In the genomic region with DNA sequence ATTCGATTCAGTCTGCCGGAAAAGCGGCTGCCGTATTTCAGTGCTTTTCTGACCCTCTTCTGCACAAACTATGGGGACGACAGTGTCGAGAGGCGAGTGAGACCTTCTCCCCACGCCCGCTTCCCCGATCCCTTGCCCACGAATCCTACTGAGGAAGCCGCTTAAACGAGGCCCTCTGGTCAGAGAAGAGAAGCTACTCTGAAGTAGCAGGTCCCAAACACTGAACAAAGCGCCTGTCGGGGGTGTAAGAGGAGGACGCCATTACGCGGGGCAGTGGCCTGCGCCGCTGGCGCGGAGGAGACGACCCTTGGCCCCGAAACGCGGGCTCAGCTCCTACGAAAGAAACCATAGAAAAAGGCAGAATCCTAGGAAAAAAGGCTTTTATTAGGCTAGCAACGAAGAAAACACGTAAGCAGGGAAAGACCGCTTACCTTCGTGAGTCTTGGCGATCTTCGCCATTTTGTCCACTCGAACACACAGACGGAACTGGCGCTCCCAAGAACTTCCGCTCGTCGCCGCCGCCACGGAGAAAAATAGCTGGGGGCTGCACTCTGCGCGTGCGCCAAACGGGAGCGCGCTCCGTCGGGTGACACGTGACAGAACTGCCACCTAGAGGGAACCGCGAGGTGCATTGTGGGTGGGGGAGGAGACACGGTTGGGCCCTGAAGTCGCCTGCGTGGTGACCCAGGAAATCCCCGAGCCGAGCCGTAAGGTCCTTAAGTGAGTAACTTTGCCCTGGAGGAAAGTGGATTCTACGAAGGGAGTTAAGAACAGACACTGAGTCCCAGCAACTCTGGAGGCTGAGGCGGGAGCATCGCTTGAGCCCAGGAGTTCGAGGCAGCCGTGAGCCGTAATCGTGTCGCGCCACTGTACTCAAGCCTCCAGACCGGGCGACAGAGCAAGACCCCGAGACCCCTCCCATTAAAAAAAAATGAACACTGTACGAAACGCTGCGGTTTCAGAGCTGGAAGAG, we compare ENCODE assay signal across 1 cellular context.
A peak's percentile ranks its signal among the peaks of the same experiment; 100 is the strongest.
TF ChIP-seq lines count a peak whose summit lies in the region.

A gene with protein sequence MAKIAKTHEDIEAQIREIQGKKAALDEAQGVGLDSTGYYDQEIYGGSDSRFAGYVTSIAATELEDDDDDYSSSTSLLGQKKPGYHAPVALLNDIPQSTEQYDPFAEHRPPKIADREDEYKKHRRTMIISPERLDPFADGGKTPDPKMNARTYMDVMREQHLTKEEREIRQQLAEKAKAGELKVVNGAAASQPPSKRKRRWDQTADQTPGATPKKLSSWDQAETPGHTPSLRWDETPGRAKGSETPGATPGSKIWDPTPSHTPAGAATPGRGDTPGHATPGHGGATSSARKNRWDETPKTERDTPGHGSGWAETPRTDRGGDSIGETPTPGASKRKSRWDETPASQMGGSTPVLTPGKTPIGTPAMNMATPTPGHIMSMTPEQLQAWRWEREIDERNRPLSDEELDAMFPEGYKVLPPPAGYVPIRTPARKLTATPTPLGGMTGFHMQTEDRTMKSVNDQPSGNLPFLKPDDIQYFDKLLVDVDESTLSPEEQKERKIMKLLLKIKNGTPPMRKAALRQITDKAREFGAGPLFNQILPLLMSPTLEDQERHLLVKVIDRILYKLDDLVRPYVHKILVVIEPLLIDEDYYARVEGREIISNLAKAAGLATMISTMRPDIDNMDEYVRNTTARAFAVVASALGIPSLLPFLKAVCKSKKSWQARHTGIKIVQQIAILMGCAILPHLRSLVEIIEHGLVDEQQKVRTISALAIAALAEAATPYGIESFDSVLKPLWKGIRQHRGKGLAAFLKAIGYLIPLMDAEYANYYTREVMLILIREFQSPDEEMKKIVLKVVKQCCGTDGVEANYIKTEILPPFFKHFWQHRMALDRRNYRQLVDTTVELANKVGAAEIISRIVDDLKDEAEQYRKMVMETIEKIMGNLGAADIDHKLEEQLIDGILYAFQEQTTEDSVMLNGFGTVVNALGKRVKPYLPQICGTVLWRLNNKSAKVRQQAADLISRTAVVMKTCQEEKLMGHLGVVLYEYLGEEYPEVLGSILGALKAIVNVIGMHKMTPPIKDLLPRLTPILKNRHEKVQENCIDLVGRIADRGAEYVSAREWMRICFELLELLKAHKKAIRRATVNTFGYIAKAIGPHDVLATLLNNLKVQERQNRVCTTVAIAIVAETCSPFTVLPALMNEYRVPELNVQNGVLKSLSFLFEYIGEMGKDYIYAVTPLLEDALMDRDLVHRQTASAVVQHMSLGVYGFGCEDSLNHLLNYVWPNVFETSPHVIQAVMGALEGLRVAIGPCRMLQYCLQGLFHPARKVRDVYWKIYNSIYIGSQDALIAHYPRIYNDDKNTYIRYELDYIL (minus strand): TSS at position 488 of the 973 bp plus-strand sequence. CDS start 29 bp downstream, at position 459.

TF ChIP-seq in K562, 482 proteins besides CTCF, POLR2A, EP300 and RAD21 (continued from another document):
- TF ChIP-seq, protein P1, sequence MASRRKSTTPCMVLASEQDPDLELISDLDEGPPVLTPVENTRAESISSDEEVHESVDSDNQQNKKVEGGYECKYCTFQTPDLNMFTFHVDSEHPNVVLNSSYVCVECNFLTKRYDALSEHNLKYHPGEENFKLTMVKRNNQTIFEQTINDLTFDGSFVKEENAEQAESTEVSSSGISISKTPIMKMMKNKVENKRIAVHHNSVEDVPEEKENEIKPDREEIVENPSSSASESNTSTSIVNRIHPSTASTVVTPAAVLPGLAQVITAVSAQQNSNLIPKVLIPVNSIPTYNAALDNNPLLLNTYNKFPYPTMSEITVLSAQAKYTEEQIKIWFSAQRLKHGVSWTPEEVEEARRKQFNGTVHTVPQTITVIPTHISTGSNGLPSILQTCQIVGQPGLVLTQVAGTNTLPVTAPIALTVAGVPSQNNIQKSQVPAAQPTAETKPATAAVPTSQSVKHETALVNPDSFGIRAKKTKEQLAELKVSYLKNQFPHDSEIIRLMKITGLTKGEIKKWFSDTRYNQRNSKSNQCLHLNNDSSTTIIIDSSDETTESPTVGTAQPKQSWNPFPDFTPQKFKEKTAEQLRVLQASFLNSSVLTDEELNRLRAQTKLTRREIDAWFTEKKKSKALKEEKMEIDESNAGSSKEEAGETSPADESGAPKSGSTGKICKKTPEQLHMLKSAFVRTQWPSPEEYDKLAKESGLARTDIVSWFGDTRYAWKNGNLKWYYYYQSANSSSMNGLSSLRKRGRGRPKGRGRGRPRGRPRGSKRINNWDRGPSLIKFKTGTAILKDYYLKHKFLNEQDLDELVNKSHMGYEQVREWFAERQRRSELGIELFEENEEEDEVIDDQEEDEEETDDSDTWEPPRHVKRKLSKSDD (conservative IDR thresholded peaks at IDR 0.05; ENCODE audit: low read length) = 0 out of 2 replicates have a peak, but pooled peaks have one; percentile 18
- no peak for TF ChIP-seq PRDM10 (IDR thresholded peaks at IDR 0.05; ENCODE audit: partially characterized antibody)
- peak; percentile 56 for TF ChIP-seq CXXC5 (CRISPR knock-in tag; IDR thresholded peaks at IDR 0.05)
- TF ChIP-seq NFRKB (IDR thresholded peaks at IDR 0.05; ENCODE audit: low read depth) = peak; percentile 87
- 0 out of 2 replicates have a peak, but pooled peaks have one; percentile 36 for TF ChIP-seq ZNF197 (CRISPR knock-in tag; IDR thresholded peaks at IDR 0.05; ENCODE audit: low read depth)
- no peak for TF ChIP-seq HDGF (IDR thresholded peaks at IDR 0.05)
- TF ChIP-seq YY1 (IDR thresholded peaks at IDR 0.05; ENCODE audit: borderline replicate concordance in 1 of 3, control insufficient read depth in 1 of 3, extremely low read depth in 1 of 3, insufficient read depth in 3 of 3, insufficient read length in 1 of 3, insufficient replicate concordance in 2 of 3, low read depth in 1 of 3, low read length in 2 of 3) = peak; percentile 75 to 92 (median 89)
- no peak for TF ChIP-seq ZNF174 (CRISPR knock-in tag; IDR thresholded peaks at IDR 0.05)
- TF ChIP-seq, protein P2, sequence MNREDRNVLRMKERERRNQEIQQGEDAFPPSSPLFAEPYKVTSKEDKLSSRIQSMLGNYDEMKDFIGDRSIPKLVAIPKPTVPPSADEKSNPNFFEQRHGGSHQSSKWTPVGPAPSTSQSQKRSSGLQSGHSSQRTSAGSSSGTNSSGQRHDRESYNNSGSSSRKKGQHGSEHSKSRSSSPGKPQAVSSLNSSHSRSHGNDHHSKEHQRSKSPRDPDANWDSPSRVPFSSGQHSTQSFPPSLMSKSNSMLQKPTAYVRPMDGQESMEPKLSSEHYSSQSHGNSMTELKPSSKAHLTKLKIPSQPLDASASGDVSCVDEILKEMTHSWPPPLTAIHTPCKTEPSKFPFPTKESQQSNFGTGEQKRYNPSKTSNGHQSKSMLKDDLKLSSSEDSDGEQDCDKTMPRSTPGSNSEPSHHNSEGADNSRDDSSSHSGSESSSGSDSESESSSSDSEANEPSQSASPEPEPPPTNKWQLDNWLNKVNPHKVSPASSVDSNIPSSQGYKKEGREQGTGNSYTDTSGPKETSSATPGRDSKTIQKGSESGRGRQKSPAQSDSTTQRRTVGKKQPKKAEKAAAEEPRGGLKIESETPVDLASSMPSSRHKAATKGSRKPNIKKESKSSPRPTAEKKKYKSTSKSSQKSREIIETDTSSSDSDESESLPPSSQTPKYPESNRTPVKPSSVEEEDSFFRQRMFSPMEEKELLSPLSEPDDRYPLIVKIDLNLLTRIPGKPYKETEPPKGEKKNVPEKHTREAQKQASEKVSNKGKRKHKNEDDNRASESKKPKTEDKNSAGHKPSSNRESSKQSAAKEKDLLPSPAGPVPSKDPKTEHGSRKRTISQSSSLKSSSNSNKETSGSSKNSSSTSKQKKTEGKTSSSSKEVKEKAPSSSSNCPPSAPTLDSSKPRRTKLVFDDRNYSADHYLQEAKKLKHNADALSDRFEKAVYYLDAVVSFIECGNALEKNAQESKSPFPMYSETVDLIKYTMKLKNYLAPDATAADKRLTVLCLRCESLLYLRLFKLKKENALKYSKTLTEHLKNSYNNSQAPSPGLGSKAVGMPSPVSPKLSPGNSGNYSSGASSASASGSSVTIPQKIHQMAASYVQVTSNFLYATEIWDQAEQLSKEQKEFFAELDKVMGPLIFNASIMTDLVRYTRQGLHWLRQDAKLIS (CRISPR knock-in tag; IDR thresholded peaks at IDR 0.05) = peak; percentile 67
- TF ChIP-seq ZEB2 (IDR thresholded peaks at IDR 0.05) = no peak
- peak; percentile 80 for TF ChIP-seq CREM (IDR thresholded peaks at IDR 0.05; ENCODE audit: low read depth)
- TF ChIP-seq, protein P3, sequence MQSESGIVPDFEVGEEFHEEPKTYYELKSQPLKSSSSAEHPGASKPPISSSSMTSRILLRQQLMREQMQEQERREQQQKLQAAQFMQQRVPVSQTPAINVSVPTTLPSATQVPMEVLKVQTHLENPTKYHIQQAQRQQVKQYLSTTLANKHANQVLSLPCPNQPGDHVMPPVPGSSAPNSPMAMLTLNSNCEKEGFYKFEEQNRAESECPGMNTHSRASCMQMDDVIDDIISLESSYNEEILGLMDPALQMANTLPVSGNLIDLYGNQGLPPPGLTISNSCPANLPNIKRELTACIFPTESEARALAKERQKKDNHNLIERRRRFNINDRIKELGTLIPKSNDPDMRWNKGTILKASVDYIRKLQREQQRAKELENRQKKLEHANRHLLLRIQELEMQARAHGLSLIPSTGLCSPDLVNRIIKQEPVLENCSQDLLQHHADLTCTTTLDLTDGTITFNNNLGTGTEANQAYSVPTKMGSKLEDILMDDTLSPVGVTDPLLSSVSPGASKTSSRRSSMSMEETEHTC (IDR thresholded peaks at IDR 0.05) = 0 out of 2 replicates have a peak, but pooled peaks have one; percentile 66
- peak; percentile 73; the same call in 1 of the 2 replicates for TF ChIP-seq BRD4 (IDR thresholded peaks at IDR 0.05)
- peak; percentile 91 for TF ChIP-seq HNRNPLL (IDR thresholded peaks at IDR 0.05; ENCODE audit: low read depth, low read length, poor library complexity, severe bottlenecking)
- TF ChIP-seq ZBTB9 (CRISPR knock-in tag; IDR thresholded peaks at IDR 0.05) = 0 out of 2 replicates have a peak, but pooled peaks have one; percentile 18
